29 cellular contexts compared by ENCODE assay signal in the genomic region with DNA sequence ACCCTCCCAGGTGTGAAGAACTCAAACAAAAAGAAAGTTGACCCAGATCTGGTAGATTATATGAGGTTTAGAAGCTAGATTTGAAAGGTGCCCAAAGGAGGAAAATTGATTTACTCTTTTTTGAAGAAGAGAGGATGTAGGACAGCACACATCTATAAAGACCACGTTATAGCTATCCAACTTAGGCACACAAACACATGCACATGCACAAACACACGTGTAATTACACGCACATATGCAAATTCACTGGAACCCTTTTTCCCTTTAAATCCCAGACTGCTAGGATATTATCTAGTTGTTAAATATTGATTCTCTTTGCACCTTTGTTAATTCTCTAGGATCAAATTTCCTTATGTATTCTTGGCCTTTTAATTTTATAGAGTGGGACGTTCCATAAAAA.
A peak's percentile ranks its signal among the peaks of the same experiment; 100 is the strongest.
DNase-seq lines count a peak whose midpoint lies in the region; ATAC-seq, FAIRE-seq and TF ChIP-seq lines count a peak whose summit lies in the region.
"Had no signal": no experiment of that assay in that cellular context is flagged by ENCODE, and none has a peak within 500 bp of the region (broad histone marks: within the 10 kb centered on the region; RNA-seq: fewer than 3 reads in every experiment).

No MANE protein-coding gene starts in this region.

- H3K4me1 ChIP-seq in HepG2 (ENCODE audit: insufficient read depth, low read length) = no peaks in the 10 kb centered on the region
- no peaks in the 10 kb centered on the region for H3K4me1 ChIP-seq in right lobe of liver
- H3K4me1 ChIP-seq: A549; BE2C; BLaER1; BLaER1 treated with 17β-estradiol and CSF1 and Interleukin-3, amounts not matched to agents 10 nM and 100 nM; Caco-2 had no signal

- H3K36me3 ChIP-seq in HepG2 (replicated peaks in 1 of 2; ENCODE audit: control insufficient read depth in 1 of 2, insufficient read depth in 2 of 2, low read length in 2 of 2) (no peaks in the 10 kb centered on the region), right lobe of liver (no peaks in the 10 kb centered on the region)
- H3K36me3 ChIP-seq: BE2C; BLaER1; BLaER1 treated with 17β-estradiol and CSF1 and Interleukin-3, amounts not matched to agents 10 nM and 100 nM had no signal

- POLR2A ChIA-PET in HepG2 (lab: Yijun Ruan, JAX) = no interaction called here

- H2AFZ ChIP-seq in HepG2 (ENCODE audit: low read length) = no peak overlapping the region

- no peaks in the 10 kb centered on the region for H3K27me3 ChIP-seq in HepG2 (ENCODE audit: control insufficient read depth in 1 of 2, insufficient read depth in 2 of 2, low read length in 2 of 2)
- H3K27me3 ChIP-seq in right lobe of liver = no peaks in the 10 kb centered on the region
- H3K27me3 ChIP-seq: BE2C; BLaER1; BLaER1 treated with 17β-estradiol and CSF1 and Interleukin-3, amounts not matched to agents 10 nM and 100 nM had no signal

- no peak overlapping the region for H3K9ac ChIP-seq in HepG2 (ENCODE audit: insufficient read depth, low read depth, low read length)
- H3K9ac ChIP-seq: BLaER1; BLaER1 treated with 17β-estradiol and CSF1 and Interleukin-3, amounts not matched to agents 10 nM and 100 nM had no signal

- H3K9me3 ChIP-seq in HepG2 (ENCODE audit: low read length) (peaks cover 36% of the 10 kb centered on the region), right lobe of liver (no peaks in the 10 kb centered on the region)
- H3K9me3 ChIP-seq: A549, BE2C had no signal

- no peaks in the 10 kb centered on the region for H3K79me2 ChIP-seq in HepG2 (ENCODE audit: insufficient read depth, low read length)

- no peak for TF ChIP-seq RAD21 in HepG2 (CRISPR knock-in tag; IDR thresholded peaks at IDR 0.05)

- 1% methylated on average over 4 of the region's 4 CpGs for WGBS in HepG2 (ENCODE audit: low lambda C conversion rate)
- WGBS in right lobe of liver (ENCODE audit: insufficient coverage, low coverage, low lambda C conversion rate, missing lambda C conversion rate) = 64% methylated on average over 4 of the region's 4 CpGs

- H4K20me1 ChIP-seq in HepG2 (ENCODE audit: insufficient read depth, low read length) = no peaks in the 10 kb centered on the region
- H4K20me1 ChIP-seq: BLaER1; BLaER1 treated with 17β-estradiol and CSF1 and Interleukin-3, amounts not matched to agents 10 nM and 100 nM had no signal

- ATAC-seq in HepG2 = no peak
- ATAC-seq in right lobe of liver = no peak
- ATAC-seq: A549; CD8-positive, alpha-beta T cell had no signal

- DNase-seq in HepG2 (ENCODE audit: low spot score) = no peak
- no peak for DNase-seq in right lobe of liver
- DNase-seq: 8988T; ACHN; AML-193; BE2C; C1 segment of cervical spinal cord; Caco-2; Calu3; CD4-positive, alpha-beta memory T cell; CD4-positive, alpha-beta T cell; CD4-positive, CD25-positive, alpha-beta regulatory T cell; CD8-positive, alpha-beta memory T cell; CD8-positive, alpha-beta T cell; COR-L47; DMS 273 treated with DMSO at 0.1 percent for 48 hours; DMS153; DMS53; DMS79; DMS79 treated with DMSO at 0.1 percent for 48 hours; DND-41; EL had no signal

- H3K4me3 ChIP-seq in HepG2 (replicated peaks in 1 of 3; ENCODE audit: insufficient read depth in 1 of 3, low read depth in 2 of 3, low read length in 3 of 3) (no peak overlapping the region), right lobe of liver (no peak overlapping the region)
- H3K4me3 ChIP-seq: A549; BLaER1; BLaER1 treated with 17β-estradiol and CSF1 and Interleukin-3, amounts not matched to agents 10 nM and 100 nM had no signal

- FAIRE-seq in HepG2 (lab: Jason Lieb, UNC) = no peak
- FAIRE-seq: A204.1, A549, D721Med had no signal

- no peak overlapping the region for H3K4me2 ChIP-seq in HepG2 (ENCODE audit: low read depth, low read length)
- H3K4me2 ChIP-seq: A549; BLaER1; BLaER1 treated with 17β-estradiol and CSF1 and Interleukin-3, amounts not matched to agents 10 nM and 100 nM had no signal

- TF ChIP-seq CTCF in HepG2 (CRISPR knock-in tag; IDR thresholded peaks at IDR 0.05) = no peak
- TF ChIP-seq CTCF in right lobe of liver (IDR thresholded peaks at IDR 0.05) = no peak

- in situ Hi-C loops in HepG2 (cut with HindIII; ENCODE audit: extremely low pct_ligation_motif_present, low pct_unique_long_range_greater_than_20kb) = no loop called here

- BruUV-seq in HepG2 (replicated peaks; lab: Mats Ljungman, UMichigan) = no TSS peak

- TF ChIP-seq POLR2A in HepG2 (IDR thresholded peaks at IDR 0.05; ENCODE audit: insufficient read depth in 1 of 2, low read depth in 2 of 2, low read length in 2 of 2) = no peak
- no peak for TF ChIP-seq POLR2A in right lobe of liver (IDR thresholded peaks at IDR 0.05)

- intact Hi-C loops in HepG2 (cut with micrococcal nuclease; ENCODE audit: unreplicated experiment) (no loop called here), right lobe of liver (cut with DNase I) (no loop called here)

- no peak overlapping the region for H3K27ac ChIP-seq in HepG2 (ENCODE audit: extremely low read length, insufficient read depth, low read length)
- H3K27ac ChIP-seq in right lobe of liver = no peak overlapping the region
- H3K27ac ChIP-seq: 22Rv1; A549; BLaER1; BLaER1 treated with 17β-estradiol and CSF1 and Interleukin-3, amounts not matched to agents 10 nM and 100 nM; C4-2B had no signal

- TF ChIP-seq EP300 in HepG2 (IDR thresholded peaks at IDR 0.05; ENCODE audit: low read depth in 2 of 2, low read length in 2 of 2) = no peak
- no peak for TF ChIP-seq EP300 in HepG2 (CRISPR knock-in tag; IDR thresholded peaks at IDR 0.05; ENCODE audit: borderline replicate concordance)

- CTCF ChIA-PET in HepG2 (lab: Yijun Ruan, JAX; ENCODE audit: low intra/inter-chr PET ratio, low total read pairs) = no interaction called here

TF ChIP-seq in HepG2, 621 proteins besides CTCF, POLR2A, EP300 and RAD21:
- TF ChIP-seq PHB2 (IDR thresholded peaks at IDR 0.05; ENCODE audit: partially characterized antibody) (no peak), ZNF235 (CRISPR knock-in tag; IDR thresholded peaks at IDR 0.05; ENCODE audit: borderline replicate concordance) (no peak), ZNF720 (CRISPR knock-in tag; IDR thresholded peaks at IDR 0.05) (no peak), YEATS2 (CRISPR knock-in tag; IDR thresholded peaks at IDR 0.05; ENCODE audit: borderline replicate concordance) (no peak)
- TF ChIP-seq, protein P1, sequence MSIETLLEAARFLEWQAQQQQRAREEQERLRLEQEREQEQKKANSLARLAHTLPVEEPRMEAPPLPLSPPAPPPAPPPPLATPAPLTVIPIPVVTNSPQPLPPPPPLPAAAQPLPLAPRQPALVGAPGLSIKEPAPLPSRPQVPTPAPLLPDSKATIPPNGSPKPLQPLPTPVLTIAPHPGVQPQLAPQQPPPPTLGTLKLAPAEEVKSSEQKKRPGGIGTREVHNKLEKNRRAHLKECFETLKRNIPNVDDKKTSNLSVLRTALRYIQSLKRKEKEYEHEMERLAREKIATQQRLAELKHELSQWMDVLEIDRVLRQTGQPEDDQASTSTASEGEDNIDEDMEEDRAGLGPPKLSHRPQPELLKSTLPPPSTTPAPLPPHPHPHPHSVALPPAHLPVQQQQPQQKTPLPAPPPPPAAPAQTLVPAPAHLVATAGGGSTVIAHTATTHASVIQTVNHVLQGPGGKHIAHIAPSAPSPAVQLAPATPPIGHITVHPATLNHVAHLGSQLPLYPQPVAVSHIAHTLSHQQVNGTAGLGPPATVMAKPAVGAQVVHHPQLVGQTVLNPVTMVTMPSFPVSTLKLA (IDR thresholded peaks at IDR 0.05) = peak; percentile 95
